In the genomic region with DNA sequence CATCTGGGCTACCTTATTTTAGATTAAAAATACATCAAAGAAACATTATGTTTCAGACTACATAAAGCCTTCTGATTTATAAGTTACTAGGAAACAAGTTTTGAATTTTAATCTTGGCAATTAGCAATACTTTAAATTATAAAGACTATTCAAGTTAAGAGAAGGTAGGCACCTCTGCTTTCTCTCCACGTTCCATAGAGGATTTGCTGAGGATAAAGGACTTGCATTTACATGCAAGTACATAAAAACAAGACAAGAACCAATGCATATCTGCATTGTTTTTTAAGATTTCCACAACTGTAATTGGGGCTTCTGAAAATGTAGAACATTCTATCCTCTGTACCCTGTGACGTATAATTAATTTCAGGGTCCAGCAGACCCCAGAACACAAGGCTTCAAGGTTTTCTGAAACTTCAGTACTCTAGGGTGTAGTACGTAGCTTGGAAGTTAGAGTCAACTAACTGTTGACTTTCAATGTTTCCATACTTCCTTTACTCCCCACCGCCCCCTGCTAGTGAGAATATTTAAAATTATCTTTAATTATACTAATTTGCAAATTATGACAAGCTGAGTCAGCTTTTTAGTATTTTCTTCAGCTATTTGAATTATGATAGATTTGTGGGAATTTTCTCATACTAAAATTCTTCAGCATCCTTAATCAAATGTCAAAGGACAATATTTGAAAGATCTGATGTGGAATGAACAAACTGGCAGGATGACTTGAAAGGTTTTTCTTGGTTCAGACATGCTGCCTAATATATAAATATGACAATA, we compare ENCODE assay signal across 1 cellular context.
TF ChIP-seq lines count a peak whose summit lies in the region.

No MANE protein-coding gene starts in this region.

TF ChIP-seq in GM23338, 12 proteins besides CTCF, POLR2A, EP300 and RAD21 (continued from another document):
- TF ChIP-seq, protein P1, sequence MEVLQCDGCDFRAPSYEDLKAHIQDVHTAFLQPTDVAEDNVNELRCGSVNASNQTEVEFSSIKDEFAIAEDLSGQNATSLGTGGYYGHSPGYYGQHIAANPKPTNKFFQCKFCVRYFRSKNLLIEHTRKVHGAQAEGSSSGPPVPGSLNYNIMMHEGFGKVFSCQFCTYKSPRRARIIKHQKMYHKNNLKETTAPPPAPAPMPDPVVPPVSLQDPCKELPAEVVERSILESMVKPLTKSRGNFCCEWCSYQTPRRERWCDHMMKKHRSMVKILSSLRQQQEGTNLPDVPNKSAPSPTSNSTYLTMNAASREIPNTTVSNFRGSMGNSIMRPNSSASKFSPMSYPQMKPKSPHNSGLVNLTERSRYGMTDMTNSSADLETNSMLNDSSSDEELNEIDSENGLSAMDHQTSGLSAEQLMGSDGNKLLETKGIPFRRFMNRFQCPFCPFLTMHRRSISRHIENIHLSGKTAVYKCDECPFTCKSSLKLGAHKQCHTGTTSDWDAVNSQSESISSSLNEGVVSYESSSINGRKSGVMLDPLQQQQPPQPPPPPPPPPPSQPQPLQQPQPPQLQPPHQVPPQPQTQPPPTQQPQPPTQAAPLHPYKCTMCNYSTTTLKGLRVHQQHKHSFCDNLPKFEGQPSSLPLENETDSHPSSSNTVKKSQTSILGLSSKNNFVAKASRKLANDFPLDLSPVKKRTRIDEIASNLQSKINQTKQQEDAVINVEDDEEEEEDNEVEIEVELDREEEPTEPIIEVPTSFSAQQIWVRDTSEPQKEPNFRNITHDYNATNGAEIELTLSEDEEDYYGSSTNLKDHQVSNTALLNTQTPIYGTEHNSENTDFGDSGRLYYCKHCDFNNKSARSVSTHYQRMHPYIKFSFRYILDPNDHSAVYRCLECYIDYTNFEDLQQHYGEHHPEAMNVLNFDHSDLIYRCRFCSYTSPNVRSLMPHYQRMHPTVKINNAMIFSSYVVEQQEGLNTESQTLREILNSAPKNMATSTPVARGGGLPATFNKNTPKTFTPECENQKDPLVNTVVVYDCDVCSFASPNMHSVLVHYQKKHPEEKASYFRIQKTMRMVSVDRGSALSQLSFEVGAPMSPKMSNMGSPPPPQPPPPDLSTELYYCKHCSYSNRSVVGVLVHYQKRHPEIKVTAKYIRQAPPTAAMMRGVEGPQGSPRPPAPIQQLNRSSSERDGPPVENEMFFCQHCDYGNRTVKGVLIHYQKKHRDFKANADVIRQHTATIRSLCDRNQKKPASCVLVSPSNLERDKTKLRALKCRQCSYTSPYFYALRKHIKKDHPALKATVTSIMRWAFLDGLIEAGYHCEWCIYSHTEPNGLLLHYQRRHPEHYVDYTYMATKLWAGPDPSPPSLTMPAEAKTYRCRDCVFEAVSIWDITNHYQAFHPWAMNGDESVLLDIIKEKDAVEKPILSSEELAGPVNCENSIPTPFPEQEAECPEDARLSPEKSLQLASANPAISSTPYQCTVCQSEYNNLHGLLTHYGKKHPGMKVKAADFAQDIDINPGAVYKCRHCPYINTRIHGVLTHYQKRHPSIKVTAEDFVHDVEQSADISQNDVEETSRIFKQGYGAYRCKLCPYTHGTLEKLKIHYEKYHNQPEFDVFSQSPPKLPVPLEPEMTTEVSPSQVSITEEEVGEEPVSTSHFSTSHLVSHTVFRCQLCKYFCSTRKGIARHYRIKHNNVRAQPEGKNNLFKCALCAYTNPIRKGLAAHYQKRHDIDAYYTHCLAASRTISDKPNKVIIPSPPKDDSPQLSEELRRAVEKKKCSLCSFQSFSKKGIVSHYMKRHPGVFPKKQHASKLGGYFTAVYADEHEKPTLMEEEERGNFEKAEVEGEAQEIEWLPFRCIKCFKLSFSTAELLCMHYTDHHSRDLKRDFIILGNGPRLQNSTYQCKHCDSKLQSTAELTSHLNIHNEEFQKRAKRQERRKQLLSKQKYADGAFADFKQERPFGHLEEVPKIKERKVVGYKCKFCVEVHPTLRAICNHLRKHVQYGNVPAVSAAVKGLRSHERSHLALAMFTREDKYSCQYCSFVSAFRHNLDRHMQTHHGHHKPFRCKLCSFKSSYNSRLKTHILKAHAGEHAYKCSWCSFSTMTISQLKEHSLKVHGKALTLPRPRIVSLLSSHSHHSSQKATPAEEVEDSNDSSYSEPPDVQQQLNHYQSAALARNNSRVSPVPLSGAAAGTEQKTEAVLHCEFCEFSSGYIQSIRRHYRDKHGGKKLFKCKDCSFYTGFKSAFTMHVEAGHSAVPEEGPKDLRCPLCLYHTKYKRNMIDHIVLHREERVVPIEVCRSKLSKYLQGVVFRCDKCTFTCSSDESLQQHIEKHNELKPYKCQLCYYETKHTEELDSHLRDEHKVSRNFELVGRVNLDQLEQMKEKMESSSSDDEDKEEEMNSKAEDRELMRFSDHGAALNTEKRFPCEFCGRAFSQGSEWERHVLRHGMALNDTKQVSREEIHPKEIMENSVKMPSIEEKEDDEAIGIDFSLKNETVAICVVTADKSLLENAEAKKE (CRISPR knock-in tag; IDR thresholded peaks at IDR 0.05) = 0 out of 2 replicates have a peak, but pooled peaks have one; percentile 1
